In the genomic region with DNA sequence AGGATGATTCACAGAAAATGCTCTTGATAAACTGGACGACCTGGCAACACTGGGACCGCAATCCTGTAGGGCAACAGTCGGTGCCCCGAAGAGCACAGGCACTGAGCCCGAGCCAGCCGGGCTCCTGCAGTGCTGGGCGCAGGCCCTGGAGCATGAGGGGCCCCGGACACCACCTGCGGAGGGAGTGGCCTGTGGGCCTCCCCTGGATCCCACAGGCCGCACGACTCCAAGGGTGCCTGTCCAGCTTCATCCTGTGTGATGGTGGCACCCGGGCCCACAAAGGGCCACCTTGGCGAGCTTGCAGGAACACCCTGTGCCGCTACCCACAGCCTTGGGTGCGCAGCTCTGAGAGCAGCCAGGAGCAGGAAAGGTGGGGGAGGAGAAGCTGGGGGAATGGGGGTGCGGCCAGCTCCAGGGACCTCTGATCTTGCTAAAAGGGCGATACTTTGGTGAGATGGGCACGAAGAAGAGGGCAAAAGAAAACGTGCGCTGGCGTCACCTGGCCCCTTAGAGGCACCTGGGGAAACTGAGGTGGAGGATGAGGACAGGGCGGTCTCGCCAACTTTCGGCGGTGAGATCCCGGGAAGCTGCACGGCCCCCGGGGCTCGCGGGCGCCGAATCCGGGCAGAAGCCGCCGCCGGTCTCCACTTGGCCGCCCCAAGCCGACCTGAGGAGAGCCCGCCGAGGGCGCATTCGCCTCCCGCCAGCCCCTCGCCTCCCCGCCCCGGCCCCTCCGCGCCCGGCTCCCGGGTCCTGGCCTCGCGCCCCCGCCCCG, we compare ENCODE assay signal across 8 cellular contexts. TPM values are rescaled to one million over a fixed set of nuclear protein-coding genes. Genes with fewer than 3 reads are reported as not detected.
DNase-seq lines count a peak whose midpoint lies in the region; ATAC-seq and TF ChIP-seq lines count a peak whose summit lies in the region.

No MANE protein-coding gene starts in this region.

- no peak for TF ChIP-seq POLR2A in IMR-90 (IDR thresholded peaks at IDR 0.05; ENCODE audit: low read depth, low read length)

- peak overlapping the region; percentile 77; the same call in 1 of the 2 replicates for H3K4ac ChIP-seq in IMR-90 (ENCODE audit: low read depth, low read length)

- peak overlapping the region; percentile 92 for H3K14ac ChIP-seq in IMR-90 (replicated peaks; ENCODE audit: low read depth, low read length)

- in situ Hi-C loops in IMR-90 (cut with MboI; ENCODE audit: low sequenced_read_pairs) = no loop called here

- TF ChIP-seq CTCF in IMR-90 (conservative IDR thresholded peaks at IDR 0.05; ENCODE audit: low read depth, low read length) (no peak), fibroblast of mammary gland (conservative IDR thresholded peaks at IDR 0.05; ENCODE audit: control insufficient read depth, insufficient read depth, low read depth, low read length) (no peak), neural progenitor cell (IDR thresholded peaks at IDR 0.05) (no peak)

- H4K20me1 ChIP-seq in IMR-90 (ENCODE audit: insufficient read depth, low read length) (peaks cover 14% of the 10 kb centered on the region; the same call in 1 of the 2 replicates), neural progenitor cell (ENCODE audit: low read depth) (peaks cover 5% of the 10 kb centered on the region)

- TF ChIP-seq RAD21 in IMR-90 (IDR thresholded peaks at IDR 0.05; ENCODE audit: low read length) = no peak

- peak overlapping the region; percentile 86 for H3K4me2 ChIP-seq in IMR-90 (ENCODE audit: low read depth, low read length)
- H3K4me2 ChIP-seq in neural progenitor cell = peak overlapping the region; percentile 99

- no peaks in the 10 kb centered on the region for H3K9me3 Mint-ChIP-seq in activated CD8-positive, alpha-beta memory T cell treated with anti-CD3 and anti-CD28 coated beads, Interleukin-2, amount 10 ng/mL, durations not matched to agents 7 days and 5 days (ENCODE audit: low read depth)
- H3K9me3 Mint-ChIP-seq in neural progenitor cell = no peaks in the 10 kb centered on the region

- dilution Hi-C loops in IMR-90 (cut with HindIII; ENCODE audit: low sequenced_read_pairs, unreplicated experiment) = no loop called here

- no peak overlapping the region for H2BK120ac ChIP-seq in IMR-90 (ENCODE audit: low read depth, low read length)

- H3K4me1 ChIP-seq in IMR-90 (ENCODE audit: control insufficient read depth, insufficient read depth, low read length) (peaks cover 7% of the 10 kb centered on the region; the same call in 1 of the 2 replicates), neural progenitor cell (peaks cover 6% of the 10 kb centered on the region)

- no peak overlapping the region for H2BK5ac ChIP-seq in IMR-90 (ENCODE audit: low read depth, low read length, poor library complexity, severe bottlenecking)

- peak overlapping the region; percentile 99 for H3K4me3 ChIP-seq in IMR-90 (ENCODE audit: insufficient read depth, low read depth, low read length)
- peak overlapping the region; percentile 76 for H3K4me3 ChIP-seq in fibroblast of mammary gland (ENCODE audit: control insufficient read depth, low read depth, low read length)
- H3K4me3 ChIP-seq in neural progenitor cell = peak overlapping the region; percentile 62

- no peak overlapping the region for H2BK20ac ChIP-seq in IMR-90 (ENCODE audit: low read depth, low read length)

- H3K27ac ChIP-seq in IMR-90 (ENCODE audit: insufficient read depth, low read length) (peak overlapping the region; percentile 59), neural progenitor cell (no peak overlapping the region)

- no peak overlapping the region; the same call in 1 of the 2 replicates for H4K5ac ChIP-seq in IMR-90 (ENCODE audit: low read depth, low read length)

- H3K27me3 ChIP-seq in IMR-90 (ENCODE audit: control insufficient read depth, insufficient read depth, low read length) (no peaks in the 10 kb centered on the region), neural progenitor cell (peaks cover 5% of the 10 kb centered on the region)

- peak overlapping the region; percentile 65; the same call in 1 of the 2 replicates for H4K91ac ChIP-seq in IMR-90 (ENCODE audit: insufficient read depth, low read depth, low read length)

- H4K8ac ChIP-seq in IMR-90 (ENCODE audit: low read depth in 2 of 2, low read length in 2 of 2) = peak overlapping the region; percentile 71 to 95; a peak in 3 of 4 replicates

- peak overlapping the region; percentile 74 for H3K27ac Mint-ChIP-seq in activated CD8-positive, alpha-beta memory T cell treated with anti-CD3 and anti-CD28 coated beads, Interleukin-2, amount 10 ng/mL, durations not matched to agents 7 days and 5 days
- H3K27ac Mint-ChIP-seq in neural progenitor cell = no peak overlapping the region

- H3K79me2 ChIP-seq in neural progenitor cell (ENCODE audit: low read depth) = peaks cover 5% of the 10 kb centered on the region

- H3K18ac ChIP-seq in IMR-90 (ENCODE audit: low read depth, low read length) = no peak overlapping the region

- H2AK9ac ChIP-seq in IMR-90 (replicated peaks; ENCODE audit: low read depth, low read length, poor library complexity) = peak overlapping the region; percentile 83

- BruUV-seq in IMR-90 (replicated peaks; lab: Mats Ljungman, UMichigan) = no TSS peak

- H2AFZ ChIP-seq in IMR-90 (replicated peaks; ENCODE audit: low read length, poor library complexity) = peak overlapping the region; percentile 82
- H2AFZ ChIP-seq in neural progenitor cell (replicated peaks) = peak overlapping the region; percentile 87

- H3K9ac ChIP-seq in IMR-90 (ENCODE audit: low read depth, low read length) = peak overlapping the region; percentile 83
- peak overlapping the region; percentile 52 for H3K9ac ChIP-seq in neural progenitor cell

- peak overlapping the region; percentile 83 for H3K4me3 Mint-ChIP-seq in activated CD8-positive, alpha-beta memory T cell treated with anti-CD3 and anti-CD28 coated beads, Interleukin-2, amount 10 ng/mL, durations not matched to agents 7 days and 5 days
- peak overlapping the region; percentile 90 for H3K4me3 Mint-ChIP-seq in neural progenitor cell

- H3K36me3 ChIP-seq in IMR-90 (ENCODE audit: control insufficient read depth, insufficient read depth, low read length) = peaks cover 25% of the 10 kb centered on the region
- no peaks in the 10 kb centered on the region for H3K36me3 ChIP-seq in neural progenitor cell

- CTCF ChIA-PET in IMR-90 (lab: Yijun Ruan, JAX) = interaction anchor here (0.6 kb wide), 1 partner anchor 9 kb away, joined by 3 read pairs; no protein-coding TSS in a partner anchor
- CTCF ChIA-PET in activated CD8-positive, alpha-beta memory T cell treated with anti-CD3 and anti-CD28 coated beads, Interleukin-2, amount 10 ng/mL, durations not matched to agents 7 days and 5 days (lab: Charles Lee) = interaction anchor here (0.8 to 5.3 kb wide), 6 partner anchors 9 to 145 kb away, joined by 3 to 29 read pairs (median 4); partner anchors contain the start of genes LTC4S and MGAT4B

- H2BK15ac ChIP-seq in IMR-90 (ENCODE audit: low read depth, low read length) = no peak overlapping the region

- H3K27me3 Mint-ChIP-seq in activated CD8-positive, alpha-beta memory T cell treated with anti-CD3 and anti-CD28 coated beads, Interleukin-2, amount 10 ng/mL, durations not matched to agents 7 days and 5 days = no peaks in the 10 kb centered on the region
- peaks cover 2% of the 10 kb centered on the region for H3K27me3 Mint-ChIP-seq in neural progenitor cell (ENCODE audit: insufficient read depth, low read depth)

- WGBS in IMR-90 (ENCODE audit: extremely low coverage in 2 of 2, insufficient read length in 1 of 2), 2 experiments = 22% methylated on average over 30 of the region's 54 CpGs; no CpG with 5 or more reads in 1 of the 2 experiments

- intact Hi-C loops in Right ventricle myocardium superior (cut with DNase I) (loop anchor here (10.0 kb wide), 1 partner anchor 102 kb away; the partner anchor contains the start of gene MGAT4B), Right ventricle myocardium inferior (cut with DNase I) (loop anchor here (1.0 to 5.0 kb wide), 4 partner anchors 49 to 165 kb away; partner anchors contain the start of genes MGAT4B, MRNIP and RNF130), IMR-90 (cut with micrococcal nuclease) (loop anchor here (5.0 kb wide), 2 partner anchors 105 to 165 kb away; partner anchors contain the start of gene RNF130)

- peaks cover 18% of the 10 kb centered on the region for H3K4me1 Mint-ChIP-seq in activated CD8-positive, alpha-beta memory T cell treated with anti-CD3 and anti-CD28 coated beads, Interleukin-2, amount 10 ng/mL, durations not matched to agents 7 days and 5 days
- H3K4me1 Mint-ChIP-seq in neural progenitor cell = peaks cover 6% of the 10 kb centered on the region

- POLR2A ChIA-PET in IMR-90 (lab: Charles Lee; ENCODE audit: unreplicated experiment) = no interaction called here

- H3F3A ChIP-seq in neural progenitor cell (ENCODE audit: low read depth) = peaks cover 13% of the 10 kb centered on the region

- H2AK5ac ChIP-seq in IMR-90 (ENCODE audit: low read depth, low read length) = peak overlapping the region; percentile 70

- H3K36me3 Mint-ChIP-seq in activated CD8-positive, alpha-beta memory T cell treated with anti-CD3 and anti-CD28 coated beads, Interleukin-2, amount 10 ng/mL, durations not matched to agents 7 days and 5 days = peaks cover 5% of the 10 kb centered on the region
- peaks cover 14% of the 10 kb centered on the region for H3K36me3 Mint-ChIP-seq in neural progenitor cell

- ATAC-seq in Right ventricle myocardium superior (ENCODE audit: poor library complexity) = peak; percentile 7
- ATAC-seq in Right ventricle myocardium inferior = no peak
- peak; percentile 27 for ATAC-seq in IMR-90 (ENCODE audit: low read depth)
- peak; percentile 38 for ATAC-seq in activated CD8-positive, alpha-beta memory T cell treated with anti-CD3 and anti-CD28 coated beads, Interleukin-2, amount 10 ng/mL, durations not matched to agents 7 days and 5 days

- peak overlapping the region; percentile 1; the same call in 1 of the 2 replicates for H3K23ac ChIP-seq in IMR-90 (ENCODE audit: low read depth, low read length)

- H3K9me1 ChIP-seq in IMR-90 (ENCODE audit: insufficient read depth, low read length) = peaks cover 4% of the 10 kb centered on the region; the same call in 1 of the 2 replicates

- H3K9me3 ChIP-seq in IMR-90 (ENCODE audit: control insufficient read depth, insufficient read depth, low read length) (no peaks in the 10 kb centered on the region), neural progenitor cell (ENCODE audit: low read depth) (no peaks in the 10 kb centered on the region)

- DNase-seq in Right ventricle myocardium superior (peak; percentile 53), Right ventricle myocardium inferior (ENCODE audit: missing footprints) (no peak), IMR-90 (peak; percentile 7), fibroblast of mammary gland (ENCODE audit: low read depth) (peak; percentile 33), neural progenitor cell (ENCODE audit: low spot score) (peak; percentile 69), mesenteric fat pad (ENCODE audit: low spot score) (no peak), NCI-H524 treated with DMSO at 0.1 percent for 48 hours (lab: John Stamatoyannopoulos, UW) (no peak)
- peak; percentile 52 for DNase-seq in activated CD8-positive, alpha-beta memory T cell treated with anti-CD3 and anti-CD28 coated beads, Interleukin-2, amount 10 ng/mL, durations not matched to agents 7 days and 5 days

- no peak overlapping the region for H3K56ac ChIP-seq in IMR-90 (ENCODE audit: extremely low read depth, insufficient read depth, low read length)

- H3K79me1 ChIP-seq in IMR-90 (ENCODE audit: low read depth in 1 of 2, low read length in 2 of 2) = peaks cover 25 to 46% of the 10 kb centered on the region in 2 experiments

RNA-seq across cellular contexts. Expression of gene TBC1D9B, which starts 0.7 kb away (rescaled TPM):
- total RNA-seq in Right ventricle myocardium superior (29.6 TPM), Right ventricle myocardium inferior (37.1 TPM), IMR-90 (2012; rRNA removed) (18.3 and 58.6 TPM in 2 replicates), neural progenitor cell (ENCODE audit: low replicate concordance) (26.7 and 60.1 TPM in 2 replicates), mesenteric fat pad (128 TPM)
- 78.1 and 83.8 TPM in 2 replicates for polyA plus RNA-seq in IMR-90 (2012; rRNA removed)
- polyA plus RNA-seq in IMR-90 (2012; cell fraction: cytosol; rRNA removed) = 56.2 and 71.1 TPM in 2 replicates
- polyA plus RNA-seq in IMR-90 (2012; cell fraction: nucleus; rRNA removed; ENCODE audit: low replicate concordance) = 222 and 379 TPM in 2 replicates
- total RNA-seq in activated CD8-positive, alpha-beta memory T cell treated with anti-CD3 and anti-CD28 coated beads, Interleukin-2, amount 10 ng/mL, durations not matched to agents 7 days and 5 days = 10 to 100 TPM; 71.6 to 83.3 TPM

RNA-seq across cellular contexts. Expression of gene MRNIP, which starts 48.4 kb away (rescaled TPM):
- total RNA-seq in Right ventricle myocardium superior (12.1 TPM), Right ventricle myocardium inferior (12.2 TPM), IMR-90 (2012; rRNA removed) (6.6 and 7.2 TPM in 2 replicates), neural progenitor cell (ENCODE audit: low replicate concordance) (68.5 and 73.5 TPM in 2 replicates), mesenteric fat pad (17.3 TPM)
- 20.3 and 24.7 TPM in 2 replicates for polyA plus RNA-seq in IMR-90 (2012; rRNA removed)
- polyA plus RNA-seq in IMR-90 (2012; cell fraction: cytosol; rRNA removed) = 9.9 and 11.2 TPM in 2 replicates
- polyA plus RNA-seq in IMR-90 (2012; cell fraction: nucleus; rRNA removed; ENCODE audit: low replicate concordance) = 140 and 168 TPM in 2 replicates
- 10 to 100 TPM; 20.2 to 21.4 TPM for total RNA-seq in activated CD8-positive, alpha-beta memory T cell treated with anti-CD3 and anti-CD28 coated beads, Interleukin-2, amount 10 ng/mL, durations not matched to agents 7 days and 5 days

Comparison
In these comparisons a context has a peak if more than half of its experiments do, and no peak if none do; other contexts are left out.
1. DNase-seq: peak in Right ventricle myocardium superior (single experiment), IMR-90 (single experiment), activated CD8-positive, alpha-beta memory T cell treated with anti-CD3 and anti-CD28 coated beads, Interleukin-2, amount 10 ng/mL, durations not matched to agents 7 days and 5 days (single experiment), fibroblast of mammary gland (single experiment) and neural progenitor cell (single experiment); none in Right ventricle myocardium inferior (single experiment), mesenteric fat pad (single experiment) and NCI-H524 treated with DMSO at 0.1 percent for 48 hours (single experiment).
2. Peak in every context shown above with its lines, with median percentiles within 50 percentile points of each other: H3K4me3 ChIP-seq.